In genomic region chr1:205270764-205271163, GRCh38 we compare ENCODE assay signal across 13 cellular contexts. TPM values are rescaled to one million over a fixed set of nuclear protein-coding genes. Genes with fewer than 3 reads are reported as not detected.
DNase-seq lines count a peak whose midpoint lies in the region; ATAC-seq, FAIRE-seq and TF ChIP-seq lines count a peak whose summit lies in the region.
"Had no signal": no experiment of that assay in that cellular context is flagged by ENCODE, and none has a peak within 500 bp of the region (broad histone marks: within the 10 kb centered on the region; RNA-seq: fewer than 3 reads in every experiment).

No MANE protein-coding gene starts in this region.

- peak overlapping the region; percentile 54 for H3K27ac ChIP-seq in PC-3 (ENCODE audit: low read length)
- H3K27ac ChIP-seq: SJSA1, spleen had no signal

- no peak overlapping the region for H3K4me3 ChIP-seq in PC-3 (ENCODE audit: low read length)
- H3K4me3 ChIP-seq: SJSA1, spleen had no signal

- no peaks in the 10 kb centered on the region for H4K20me1 ChIP-seq in PC-3 (ENCODE audit: low read length)

- in situ Hi-C loops in GM13977 (cut with MboI; ENCODE audit: low pct_unique_long_range_greater_than_20kb, low sequenced_read_pairs, unreplicated experiment): loop anchor here (25.0 kb wide), 1 partner anchor 283 kb away; no protein-coding TSS in a partner anchor

- intact Hi-C loops in PC-3 (cut with micrococcal nuclease): no loop called here

- H3K9ac ChIP-seq in PC-3 (ENCODE audit: low read length): no peak overlapping the region

- H3K27me3 ChIP-seq in PC-3 (ENCODE audit: low read length): no peaks in the 10 kb centered on the region
- H3K27me3 ChIP-seq: SJSA1, spleen had no signal

- H3F3A ChIP-seq in PC-3 (ENCODE audit: low read length, unreplicated experiment): no peaks in the 10 kb centered on the region

- no peaks in the 10 kb centered on the region for H3K36me3 ChIP-seq in PC-3 (ENCODE audit: low read depth, low read length)
- H3K36me3 ChIP-seq: SJSA1 had no signal

- peak overlapping the region; percentile 32 for H3K4me2 ChIP-seq in PC-3 (ENCODE audit: low read length)

- peaks cover 0 to 24% (median 0%) of the 10 kb centered on the region in 3 donors for H3K36me3 Mint-ChIP-seq in naive thymus-derived CD8-positive, alpha-beta T cell
- no peaks in the 10 kb centered on the region for H3K36me3 Mint-ChIP-seq in type B pancreatic cell

- no TSS peak for BruUV-seq in PC-3 (replicated peaks; lab: Mats Ljungman, UMichigan)

- peaks cover 16% of the 10 kb centered on the region for H3K4me1 ChIP-seq in PC-3 (ENCODE audit: insufficient read depth, low read length)

- no peaks in the 10 kb centered on the region for H3K27me3 Mint-ChIP-seq in naive thymus-derived CD8-positive, alpha-beta T cell
- H3K27me3 Mint-ChIP-seq in type B pancreatic cell: no peaks in the 10 kb centered on the region

- peaks cover 5 to 29% (median 22%) of the 10 kb centered on the region in 4 donors for H3K4me1 Mint-ChIP-seq in naive thymus-derived CD8-positive, alpha-beta T cell
- H3K4me1 Mint-ChIP-seq in type B pancreatic cell (ENCODE audit: unreplicated experiment): peaks cover 8% of the 10 kb centered on the region

- no peak overlapping the region for H3K4me3 Mint-ChIP-seq in naive thymus-derived CD8-positive, alpha-beta T cell
- H3K4me3 Mint-ChIP-seq in type B pancreatic cell: no peak overlapping the region
- H3K4me3 Mint-ChIP-seq: activated CD8-positive, alpha-beta T cell treated with anti-CD3 and anti-CD28 coated beads, Interleukin-2, amount 10 ng/mL, durations not matched to agents 7 days and 5 days; stimulated activated memory B cell treated with anti-CD40 and anti-IgM and Interleukin-4, amounts not matched to agents 10 μg/mL and 1 μg/mL and 100 μg/mL, for 72 hours had no signal

- no peaks in the 10 kb centered on the region for H3K9me3 Mint-ChIP-seq in naive thymus-derived CD8-positive, alpha-beta T cell
- H3K9me3 Mint-ChIP-seq in type B pancreatic cell: no peaks in the 10 kb centered on the region
- H3K9me3 Mint-ChIP-seq: stimulated activated memory B cell treated with anti-CD40 and anti-IgM and Interleukin-4, amounts not matched to agents 10 μg/mL and 1 μg/mL and 100 μg/mL, for 72 hours had no signal

- no peaks in the 10 kb centered on the region for H3K79me2 ChIP-seq in PC-3 (ENCODE audit: low read length)

- peak overlapping the region in 2 of 10 donors; percentile 52 to 61 for H3K27ac Mint-ChIP-seq in naive thymus-derived CD8-positive, alpha-beta T cell
- H3K27ac Mint-ChIP-seq in type B pancreatic cell: no peak overlapping the region
- H3K27ac Mint-ChIP-seq: activated CD8-positive, alpha-beta T cell treated with anti-CD3 and anti-CD28 coated beads, Interleukin-2, amount 10 ng/mL, durations not matched to agents 7 days and 5 days; stimulated activated memory B cell treated with anti-CD40 and anti-IgM and Interleukin-4, amounts not matched to agents 10 μg/mL and 1 μg/mL and 100 μg/mL, for 72 hours had no signal

- peak; percentile 15 for DNase-seq in GM13977 (ENCODE audit: low spot score)
- DNase-seq in PC-3: peak; percentile 94
- peak; percentile 59 for DNase-seq in occipital lobe (lab: John Stamatoyannopoulos, UW)
- no peak for DNase-seq in GM12892 (ENCODE audit: insufficient read length)
- no peak for DNase-seq in naive thymus-derived CD8-positive, alpha-beta T cell
- DNase-seq in type B pancreatic cell (ENCODE audit: extremely low spot score, unreplicated experiment): no peak
- DNase-seq: activated CD8-positive, alpha-beta T cell treated with anti-CD3 and anti-CD28 coated beads, Interleukin-2, amount 10 ng/mL, durations not matched to agents 7 days and 5 days; NCI-H1436; spleen had no signal

- no peaks in the 10 kb centered on the region for H3K9me3 ChIP-seq in PC-3 (ENCODE audit: low read length)
- H3K9me3 ChIP-seq: SJSA1, spleen had no signal

- H3K9me2 ChIP-seq in PC-3 (replicated peaks; ENCODE audit: low read length): no peaks in the 10 kb centered on the region

- no peak for FAIRE-seq in GM12892 (lab: Jason Lieb, UNC)

- no peak for TF ChIP-seq POLR2A in GM12892 (IDR thresholded peaks at IDR 0.05; ENCODE audit: low read depth, low read length)

- ATAC-seq in PC-3 (peak; percentile 84), esophagus mucosa (peak; percentile 84), HG03196 (IDR thresholded peaks at IDR 0.05; ENCODE audit: unreplicated experiment) (no peak)
- no peak for ATAC-seq in naive thymus-derived CD8-positive, alpha-beta T cell
- ATAC-seq: activated CD8-positive, alpha-beta T cell treated with anti-CD3 and anti-CD28 coated beads, Interleukin-2, amount 10 ng/mL, durations not matched to agents 7 days and 5 days; stimulated activated memory B cell treated with anti-CD40 and anti-IgM and Interleukin-4, amounts not matched to agents 10 μg/mL and 1 μg/mL and 100 μg/mL, for 72 hours had no signal

- POLR2A ChIA-PET in PC-3 (lab: Charles Lee; ENCODE audit: unreplicated experiment): interaction anchor here (0.6 to 1.0 kb wide), 3 partner anchors 14 to 178 kb away, joined by 3 to 11 read pairs (median 5); no protein-coding TSS in a partner anchor
- POLR2A ChIA-PET in naive thymus-derived CD8-positive, alpha-beta T cell (lab: Charles Lee): interaction anchor here (0.8 to 11.7 kb wide), 3 partner anchors 16 to 254 kb away, joined by 3 to 590 read pairs (median 383); partner anchors contain the start of gene NUAK2

- CTCF ChIA-PET in PC-3 (lab: Charles Lee): interaction anchor here (0.6 to 2.1 kb wide), 9 partner anchors 12 to 273 kb away, joined by 3 to 20 read pairs (median 5); no protein-coding TSS in a partner anchor

- no peak for TF ChIP-seq CTCF in GM13977 (IDR thresholded peaks at IDR 0.05; ENCODE audit: extremely low read depth, insufficient read depth, missing control alignments)
- TF ChIP-seq CTCF in PC-3 (conservative IDR thresholded peaks at IDR 0.05; ENCODE audit: low read depth, low read length): no peak
- TF ChIP-seq CTCF in type B pancreatic cell (conservative IDR thresholded peaks at IDR 0.05): no peak

- no peak overlapping the region for H2AFZ ChIP-seq in PC-3 (ENCODE audit: low read length)

RNA-seq across cellular contexts. Expression of gene TMCC2, which starts 43.0 kb away (rescaled TPM):
- total RNA-seq in PC-3 (2014; rRNA removed) (8.7 and 11.3 TPM in 2 replicates), esophagus mucosa (1.00 TPM), occipital lobe (45.9 TPM), type B pancreatic cell (ENCODE audit: low replicate concordance) (3.0 and 6.2 TPM in 2 replicates)
- polyA plus RNA-seq in GM12892 (2012; ENCODE audit: missing spikeins): 1.1 TPM
- total RNA-seq in naive thymus-derived CD8-positive, alpha-beta T cell: 1 to 10 TPM; 3.9 to 4.7 TPM
- 1 to 10 TPM in 1 of 3 donors, under 1 TPM in 2; 0.37 to 2.0 (median 0.40) TPM for polyA plus RNA-seq in naive thymus-derived CD8-positive, alpha-beta T cell

RNA-seq across cellular contexts. Expression of gene NUAK2, which starts 50.8 kb away (rescaled TPM):
- total RNA-seq in PC-3 (2014; rRNA removed): 3.8 and 4.8 TPM in 2 replicates
- 28.3 TPM for total RNA-seq in esophagus mucosa
- total RNA-seq in occipital lobe: 1.1 TPM
- polyA plus RNA-seq in GM12892 (2012; ENCODE audit: missing spikeins): 1.4 TPM
- total RNA-seq in naive thymus-derived CD8-positive, alpha-beta T cell: 10 to 100 TPM; 46.9 to 47.9 TPM
- polyA plus RNA-seq in naive thymus-derived CD8-positive, alpha-beta T cell: 10 to 100 TPM; 14.3 to 73.6 (median 34.0) TPM
- 13.5 and 17.7 TPM in 2 replicates for total RNA-seq in type B pancreatic cell (ENCODE audit: low replicate concordance)

RNA-seq across cellular contexts. Expression of gene DSTYK, which starts 59.3 kb away (rescaled TPM):
- total RNA-seq in PC-3 (2014; rRNA removed) (8.4 and 9.3 TPM in 2 replicates), esophagus mucosa (5.7 TPM), occipital lobe (28.1 TPM), type B pancreatic cell (ENCODE audit: low replicate concordance) (11.2 and 11.7 TPM in 2 replicates)
- 2.0 TPM for polyA plus RNA-seq in GM12892 (2012; ENCODE audit: missing spikeins)
- total RNA-seq in naive thymus-derived CD8-positive, alpha-beta T cell: 10 to 100 TPM; 15.9 to 17.5 TPM
- polyA plus RNA-seq in naive thymus-derived CD8-positive, alpha-beta T cell: 1 to 10 TPM; 5.2 to 8.6 (median 7.0) TPM

Comparison
In these comparisons a context has a peak if more than half of its experiments do, and no peak if none do; other contexts are left out.
1. DNase-seq: peak in GM13977 (single experiment), PC-3 (single experiment) and occipital lobe (single experiment); none in GM12892 (single experiment), naive thymus-derived CD8-positive, alpha-beta T cell (0 of 10) and type B pancreatic cell (single experiment).
2. ATAC-seq: peak in PC-3 (single experiment) and esophagus mucosa (single experiment); none in HG03196 (single experiment) and naive thymus-derived CD8-positive, alpha-beta T cell (0 of 2).